In the genomic region with DNA sequence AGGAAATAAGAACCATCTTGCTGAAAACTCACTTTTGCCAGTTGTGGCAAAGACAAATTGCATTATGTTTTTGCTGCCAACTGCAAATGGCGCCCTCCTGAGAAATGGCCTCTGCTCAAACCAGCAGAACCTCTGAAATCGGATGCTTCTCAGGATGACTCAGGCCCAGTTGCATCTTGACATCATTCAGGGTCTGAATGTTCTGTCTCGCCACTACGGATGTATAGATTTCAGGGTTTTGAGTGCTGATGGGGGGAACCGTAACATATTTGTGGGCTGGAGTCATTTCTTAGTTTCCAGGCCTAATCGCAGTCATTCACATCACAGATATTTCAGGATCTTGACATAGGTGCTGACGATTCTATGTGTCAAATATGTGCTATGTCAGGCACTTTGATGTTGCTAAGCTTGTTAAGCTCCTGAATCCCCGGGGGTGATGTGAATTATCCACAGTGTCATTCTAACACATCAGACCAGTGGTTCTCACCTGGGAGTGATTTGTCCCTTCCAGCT, we compare ENCODE assay signal across 8 cellular contexts.
DNase-seq lines count a peak whose midpoint lies in the region; ATAC-seq and TF ChIP-seq lines count a peak whose summit lies in the region.

No MANE protein-coding gene starts in this region.

- H4K5ac ChIP-seq in mesendoderm (ENCODE audit: low read length), result no peak overlapping the region

- POLR2A ChIA-PET in HEK293 (lab: Yijun Ruan, JAX), result no interaction called here
- POLR2A ChIA-PET in activated CD4-positive, alpha-beta memory T cell treated with anti-CD3 and anti-CD28 coated beads for 36 hours (lab: Charles Lee), result interaction anchor here (0.7 to 1.1 kb wide), 3 partner anchors 69 to 274 kb away, joined by 3 to 4 read pairs (median 4); no protein-coding TSS in a partner anchor

- no peaks in the 10 kb centered on the region for H3K36me3 Mint-ChIP-seq in activated CD4-positive, alpha-beta memory T cell treated with anti-CD3 and anti-CD28 coated beads for 36 hours

- peaks cover 28% of the 10 kb centered on the region for H3K4me1 Mint-ChIP-seq in activated CD4-positive, alpha-beta memory T cell treated with anti-CD3 and anti-CD28 coated beads for 36 hours (ENCODE audit: low read depth)

- peak; percentile 99 for DNase-seq in EL
- peak; percentile 79 for DNase-seq in activated CD4-positive, alpha-beta memory T cell treated with anti-CD3 and anti-CD28 coated beads for 36 hours
- DNase-seq in mesendoderm, result peak; percentile 96
- no peak for DNase-seq in KBM-7
- no peak for DNase-seq in Right ventricle myocardium inferior (ENCODE audit: missing footprints)
- DNase-seq in DMS53 (lab: John Stamatoyannopoulos, UW), result no peak

- ATAC-seq in Right ventricle myocardium inferior (no peak), GM18868 (IDR thresholded peaks at IDR 0.05; ENCODE audit: unreplicated experiment) (no peak)

- CTCF ChIA-PET in HEK293 (lab: Yijun Ruan, JAX), result interaction anchor here (0.7 to 0.9 kb wide), 2 partner anchors 11 to 82 kb away, joined by 3 read pairs; no protein-coding TSS in a partner anchor
- CTCF ChIA-PET in activated CD4-positive, alpha-beta memory T cell treated with anti-CD3 and anti-CD28 coated beads for 36 hours (lab: Charles Lee), result interaction anchor here (1.2 kb wide), 1 partner anchor 9 kb away, joined by 3 read pairs; no protein-coding TSS in a partner anchor

- no peak overlapping the region for H4K8ac ChIP-seq in mesendoderm (ENCODE audit: low read depth, low read length)

- no peak overlapping the region for H2BK120ac ChIP-seq in mesendoderm (ENCODE audit: low read depth, low read length)

- no peak overlapping the region for H3K27ac ChIP-seq in HEK293 (ENCODE audit: extremely low read depth, low read depth, low read length)
- no peak overlapping the region for H3K27ac ChIP-seq in mesendoderm (ENCODE audit: low read depth, low read length)

- no peaks in the 10 kb centered on the region for H3K9me3 Mint-ChIP-seq in activated CD4-positive, alpha-beta memory T cell treated with anti-CD3 and anti-CD28 coated beads for 36 hours

- no peak overlapping the region for H3K23ac ChIP-seq in mesendoderm (ENCODE audit: low read length)

- H3K4me3 Mint-ChIP-seq in activated CD4-positive, alpha-beta memory T cell treated with anti-CD3 and anti-CD28 coated beads for 36 hours, result no peak overlapping the region

- intact Hi-C loops in activated CD4-positive, alpha-beta memory T cell treated with anti-CD3 and anti-CD28 coated beads for 36 hours (cut with micrococcal nuclease), result loop anchor here (1.0 to 5.0 kb wide), 3 partner anchors 273 to 326 kb away; no protein-coding TSS in a partner anchor
- intact Hi-C loops in Right ventricle myocardium inferior (cut with DNase I), result no loop called here

- H3K9me3 ChIP-seq in HEK293 (ENCODE audit: control insufficient read depth, insufficient read depth, low read depth, low read length), result no peaks in the 10 kb centered on the region

- H3K79me2 ChIP-seq in mesendoderm (ENCODE audit: control insufficient read depth, insufficient read depth, low read length), result no peaks in the 10 kb centered on the region

- no peak overlapping the region for H3K4ac ChIP-seq in mesendoderm (ENCODE audit: low read depth, low read length)

- peak overlapping the region; percentile 59 for H3K27ac Mint-ChIP-seq in activated CD4-positive, alpha-beta memory T cell treated with anti-CD3 and anti-CD28 coated beads for 36 hours

- H3K4me1 ChIP-seq in HEK293 (ENCODE audit: control insufficient read depth, insufficient read depth, low read length) (no peaks in the 10 kb centered on the region), mesendoderm (ENCODE audit: control insufficient read depth, low read depth, low read length) (peaks cover 4% of the 10 kb centered on the region)

- H3K4me2 ChIP-seq in mesendoderm (ENCODE audit: low read length), result no peak overlapping the region

- in situ Hi-C loops in KBM-7 (cut with MboI; ENCODE audit: low pct_unique_long_range_greater_than_20kb, low sequenced_read_pairs), result no loop called here

- no peaks in the 10 kb centered on the region for H3K27me3 ChIP-seq in mesendoderm (ENCODE audit: insufficient read depth, low read length, poor library complexity)

- no peak overlapping the region for H2BK5ac ChIP-seq in mesendoderm (ENCODE audit: low read length)

- no peak overlapping the region for H3K56ac ChIP-seq in mesendoderm (ENCODE audit: low read length)

- no peak overlapping the region for H2BK15ac ChIP-seq in mesendoderm (replicated peaks; ENCODE audit: low read depth)

- H3K9ac ChIP-seq in mesendoderm (ENCODE audit: low read length), result no peak overlapping the region

- H3K36me3 ChIP-seq in HEK293 (ENCODE audit: control insufficient read depth in 2 of 2, insufficient read depth in 1 of 2, low read length in 2 of 2) (no peaks in the 10 kb centered on the region), mesendoderm (ENCODE audit: control insufficient read depth, insufficient read depth, low read length) (no peaks in the 10 kb centered on the region)

- H3K27me3 Mint-ChIP-seq in activated CD4-positive, alpha-beta memory T cell treated with anti-CD3 and anti-CD28 coated beads for 36 hours, result peaks cover 2% of the 10 kb centered on the region

- no CpG with 5 or more reads among the region's 8 CpGs for WGBS in mesendoderm (ENCODE audit: extremely low coverage, insufficient coverage, low lambda C conversion rate)

- no peaks in the 10 kb centered on the region for H3K79me1 ChIP-seq in mesendoderm (ENCODE audit: low read length)

- H2AK5ac ChIP-seq in mesendoderm (ENCODE audit: low read length), result no peak overlapping the region

- no peak for TF ChIP-seq CTCF in HEK293 (tag by site-specific recombination; IDR thresholded peaks at IDR 0.05)

- H3K4me3 ChIP-seq in HEK293 (ENCODE audit: low read depth, low read length) (no peak overlapping the region), mesendoderm (ENCODE audit: low read length) (no peak overlapping the region)

- no peak overlapping the region for H3K18ac ChIP-seq in mesendoderm (ENCODE audit: low read length)

TF ChIP-seq in HEK293, 187 proteins besides CTCF, POLR2A, EP300 and RAD21 (continues in another document):
- TF ChIP-seq ZNF514 (tag by site-specific recombination; IDR thresholded peaks at IDR 0.05) (no peak), ZFHX2 (tag by site-specific recombination; conservative IDR thresholded peaks at IDR 0.05) (no peak), YY2 (tag by site-specific recombination; IDR thresholded peaks at IDR 0.05) (0 out of 2 replicates have a peak, but pooled peaks have one; percentile 16), ZNF768 (tag by site-specific recombination; IDR thresholded peaks at IDR 0.05) (no peak), ZNF366 (tag by site-specific recombination; conservative IDR thresholded peaks at IDR 0.05) (peak; percentile 88), ZXDB (tag by site-specific recombination; IDR thresholded peaks at IDR 0.05) (no peak), ZFP41 (tag by site-specific recombination; IDR thresholded peaks at IDR 0.05; ENCODE audit: borderline replicate concordance) (no peak), ZNF114 (tag by site-specific recombination; IDR thresholded peaks at IDR 0.05) (no peak), ZNF621 (tag by site-specific recombination; IDR thresholded peaks at IDR 0.05) (no peak), ZNF830 (tag by site-specific recombination; IDR thresholded peaks at IDR 0.05; ENCODE audit: low read depth) (no peak), ZNF660 (tag by site-specific recombination; IDR thresholded peaks at IDR 0.05) (peak; percentile 52; the same call in 1 of the 2 replicates), ZBTB21 (tag by site-specific recombination; IDR thresholded peaks at IDR 0.05) (peak; percentile 87)
- TF ChIP-seq, protein P1, sequence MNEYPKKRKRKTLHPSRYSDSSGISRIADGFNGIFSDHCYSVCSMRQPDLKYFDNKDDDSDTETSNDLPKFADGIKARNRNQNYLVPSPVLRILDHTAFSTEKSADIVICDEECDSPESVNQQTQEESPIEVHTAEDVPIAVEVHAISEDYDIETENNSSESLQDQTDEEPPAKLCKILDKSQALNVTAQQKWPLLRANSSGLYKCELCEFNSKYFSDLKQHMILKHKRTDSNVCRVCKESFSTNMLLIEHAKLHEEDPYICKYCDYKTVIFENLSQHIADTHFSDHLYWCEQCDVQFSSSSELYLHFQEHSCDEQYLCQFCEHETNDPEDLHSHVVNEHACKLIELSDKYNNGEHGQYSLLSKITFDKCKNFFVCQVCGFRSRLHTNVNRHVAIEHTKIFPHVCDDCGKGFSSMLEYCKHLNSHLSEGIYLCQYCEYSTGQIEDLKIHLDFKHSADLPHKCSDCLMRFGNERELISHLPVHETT (tag by site-specific recombination; IDR thresholded peaks at IDR 0.05), result peak; percentile 84
- TF ChIP-seq, protein P2, sequence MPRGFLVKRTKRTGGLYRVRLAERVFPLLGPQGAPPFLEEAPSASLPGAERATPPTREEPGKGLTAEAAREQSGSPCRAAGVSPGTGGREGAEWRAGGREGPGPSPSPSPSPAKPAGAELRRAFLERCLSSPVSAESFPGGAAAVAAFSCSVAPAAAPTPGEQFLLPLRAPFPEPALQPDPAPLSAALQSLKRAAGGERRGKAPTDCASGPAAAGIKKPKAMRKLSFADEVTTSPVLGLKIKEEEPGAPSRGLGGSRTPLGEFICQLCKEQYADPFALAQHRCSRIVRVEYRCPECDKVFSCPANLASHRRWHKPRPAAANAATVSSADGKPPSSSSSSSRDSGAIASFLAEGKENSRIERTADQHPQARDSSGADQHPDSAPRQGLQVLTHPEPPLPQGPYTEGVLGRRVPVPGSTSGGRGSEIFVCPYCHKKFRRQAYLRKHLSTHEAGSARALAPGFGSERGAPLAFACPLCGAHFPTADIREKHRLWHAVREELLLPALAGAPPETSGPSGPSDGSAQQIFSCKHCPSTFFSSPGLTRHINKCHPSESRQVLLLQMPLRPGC (tag by site-specific recombination; IDR thresholded peaks at IDR 0.05), result peak; percentile 56; the same call in 1 of the 2 replicates

Comparison
In these comparisons a context has a peak if more than half of its experiments do, and no peak if none do; other contexts are left out.
1. DNase-seq: peak in EL (single experiment), activated CD4-positive, alpha-beta memory T cell treated with anti-CD3 and anti-CD28 coated beads for 36 hours (single experiment) and mesendoderm (single experiment); none in KBM-7 (single experiment), Right ventricle myocardium inferior (single experiment) and DMS53 (single experiment).